In genomic region chr13:26300140-26300539, GRCh38 we compare ENCODE assay signal across 14 cellular contexts. TPM values are rescaled to one million over a fixed set of nuclear protein-coding genes. Genes with fewer than 3 reads are reported as not detected.
DNase-seq lines count a peak whose midpoint lies in the region; FAIRE-seq and TF ChIP-seq lines count a peak whose summit lies in the region.
"Had no signal": no experiment of that assay in that cellular context is flagged by ENCODE, and none has a peak within 500 bp of the region (broad histone marks: within the 10 kb centered on the region; RNA-seq: fewer than 3 reads in every experiment).

No MANE protein-coding gene starts in this region.

- peaks cover 8% of the 10 kb centered on the region for H3K79me2 ChIP-seq in parathyroid adenoma

- FAIRE-seq in bronchial epithelial cell (lab: Jason Lieb, UNC) = no peak
- FAIRE-seq: colon had no signal

- H3K27ac ChIP-seq in parathyroid adenoma = peak overlapping the region; percentile 33
- no peak overlapping the region for H3K27ac ChIP-seq in ascending aorta
- H3K27ac ChIP-seq: neural progenitor cell, VCaP had no signal

- H3K9ac ChIP-seq in parathyroid adenoma = no peak overlapping the region
- H3K9ac ChIP-seq: neural progenitor cell had no signal

- intact Hi-C loops in ascending aorta (cut with DNase I) = no loop called here

- no peak overlapping the region for H3K4me3 ChIP-seq in bronchial epithelial cell (ENCODE audit: low read depth, low read length)
- H3K4me3 ChIP-seq in parathyroid adenoma (ENCODE audit: low read depth, low read length) = no peak overlapping the region
- H3K4me3 ChIP-seq in ascending aorta = no peak overlapping the region
- H3K4me3 ChIP-seq: neural progenitor cell had no signal

- H2AFZ ChIP-seq in parathyroid adenoma = no peak overlapping the region
- H2AFZ ChIP-seq: neural progenitor cell had no signal

- peak overlapping the region; percentile 4 for H3K4me2 ChIP-seq in parathyroid adenoma (ENCODE audit: low read length)
- H3K4me2 ChIP-seq: neural progenitor cell had no signal

- H3K9me3 ChIP-seq in parathyroid adenoma (ENCODE audit: control insufficient read depth, low read length) = no peaks in the 10 kb centered on the region
- no peaks in the 10 kb centered on the region for H3K9me3 ChIP-seq in ascending aorta

- peak; percentile 9 for DNase-seq in COLO829 (ENCODE audit: low spot score)
- peak; percentile 27 for DNase-seq in HS-27A (ENCODE audit: low read depth)
- peak; percentile 80 for DNase-seq in bronchial epithelial cell (ENCODE audit: low read depth)
- DNase-seq in NOMO-1 treated with DMSO at 0.1 percent for 48 hours (lab: John Stamatoyannopoulos, UW; ENCODE audit: unreplicated experiment) = no peak
- no peak for DNase-seq in central memory CD4-positive, alpha-beta T cell
- DNase-seq in ascending aorta (ENCODE audit: low spot score in 2 of 2) = no peak
- no peak for DNase-seq in T1000 (lab: John Stamatoyannopoulos, UW)
- DNase-seq: Calu3, NCI-H1048, NCI-H526 had no signal

- H3K36me3 ChIP-seq in bronchial epithelial cell (ENCODE audit: control insufficient read depth, insufficient read depth, low read length) (no peaks in the 10 kb centered on the region), parathyroid adenoma (ENCODE audit: control insufficient read depth, insufficient read depth, low read length) (no peaks in the 10 kb centered on the region), ascending aorta (no peaks in the 10 kb centered on the region)
- H3K36me3 ChIP-seq: neural progenitor cell had no signal

- TF ChIP-seq CTCF in bronchial epithelial cell (IDR thresholded peaks at IDR 0.05; ENCODE audit: insufficient read depth, low read length, severe bottlenecking) (no peak), parathyroid adenoma (IDR thresholded peaks at IDR 0.05) (no peak), ascending aorta (IDR thresholded peaks at IDR 0.05) (no peak)

- H3K27me3 ChIP-seq in bronchial epithelial cell (ENCODE audit: control insufficient read depth, insufficient read depth, low read length) (no peaks in the 10 kb centered on the region), parathyroid adenoma (ENCODE audit: control insufficient read depth, insufficient read depth, low read length) (no peaks in the 10 kb centered on the region), ascending aorta (no peaks in the 10 kb centered on the region)
- H3K27me3 ChIP-seq: neural progenitor cell had no signal

- H3K4me1 ChIP-seq in parathyroid adenoma = peaks cover 6% of the 10 kb centered on the region
- H3K4me1 ChIP-seq in ascending aorta = no peaks in the 10 kb centered on the region

RNA-seq across cellular contexts. Expression of gene CDK8, which starts 46.2 kb away (rescaled TPM):
- 19.0 and 21.1 TPM in 2 replicates for total RNA-seq in bronchial epithelial cell
- total RNA-seq in ascending aorta = 4.3 TPM

Comparison
In these comparisons a context has a peak if more than half of its experiments do, and no peak if none do; other contexts are left out.
1. DNase-seq: peak in COLO829 (single experiment), HS-27A (single experiment) and bronchial epithelial cell (single experiment); none in NOMO-1 treated with DMSO at 0.1 percent for 48 hours (single experiment), central memory CD4-positive, alpha-beta T cell (single experiment), ascending aorta (0 of 2) and T1000 (single experiment).